In genomic region chr4:18518098-18518497, GRCh38 we compare ENCODE assay signal across 27 cellular contexts.
"Had no signal": no experiment of that assay in that cellular context is flagged by ENCODE, and none has a peak within 500 bp of the region (broad histone marks: within the 10 kb centered on the region; RNA-seq: fewer than 3 reads in every experiment).

No MANE protein-coding gene starts in this region.

- H3K27me3 ChIP-seq: breast epithelium, testis, uterus had no signal

- H3K9me3 ChIP-seq: breast epithelium, pancreas, prostate gland, testis, uterus had no signal

- H3K4me1 Mint-ChIP-seq: activated CD4-positive, alpha-beta memory T cell treated with anti-CD3 and anti-CD28 coated beads, Interleukin-2, amount 10 ng/mL, durations not matched to agents 7 days and 5 days; immature natural killer cell; naive thymus-derived CD4-positive, alpha-beta T cell had no signal

- H3K27ac ChIP-seq: breast epithelium, pancreas, prostate gland, skin epidermis, testis, uterus had no signal

- H3K9me3 Mint-ChIP-seq: activated CD4-positive, alpha-beta memory T cell treated with anti-CD3 and anti-CD28 coated beads, Interleukin-2, amount 10 ng/mL, durations not matched to agents 7 days and 5 days; activated T-cell treated with anti-CD3 and anti-CD28 coated beads, Interleukin-2, amount 50 U/mL, for 24 hours had no signal

- H3K4me1 ChIP-seq: breast epithelium, pancreas, prostate gland, testis, uterus had no signal

- DNase-seq: activated CD4-positive, alpha-beta memory T cell treated with anti-CD3 and anti-CD28 coated beads, Interleukin-2, amount 10 ng/mL, durations not matched to agents 7 days and 5 days; activated CD4-positive, alpha-beta T cell treated with anti-CD3 and anti-CD28 coated beads for 48 hours; activated CD8-positive, alpha-beta memory T cell treated with anti-CD3 and anti-CD28 coated beads, Interleukin-2, amount 50 U/mL, for 48 hours; activated gamma-delta T cell; activated naive CD4-positive, alpha-beta T cell treated with anti-CD3 and anti-CD28 coated beads, Interleukin-2, amount 50 U/mL, for 16 hours; activated T-cell treated with anti-CD3 and anti-CD28 coated beads, Interleukin-2, amount 50 U/mL, for 24 hours; central memory CD4-positive, alpha-beta T cell; dermis blood vessel endothelial cell; effector CD8-positive, alpha-beta T cell; immature natural killer cell; kidney; left colon; mammary epithelial cell; midbrain; naive thymus-derived CD4-positive, alpha-beta T cell; nucleus accumbens; pancreas; retina; stimulated activated CD4-positive, alpha-beta T cell treated with anti-CD3 and anti-CD28 coated beads, Interleukin-12 subunit alpha, Interleukin-12 subunit beta, amount 100 ng/mL, for 4 hours; stimulated activated CD4-positive, alpha-beta T cell treated with anti-CD3 and anti-CD28 coated beads, Interleukin-4, amount 100 ng/mL, for 1 hour; stimulated activated naive CD8-positive, alpha-beta T cell treated with anti-CD3 and anti-CD28 coated beads, Interleukin-15, Interleukin-2, amounts not matched to agents 100 U/mL and 50 U/mL, for 24 hours; testis; trophoblast cell; uterus had no signal

- H3K27me3 Mint-ChIP-seq: activated CD4-positive, alpha-beta memory T cell treated with anti-CD3 and anti-CD28 coated beads, Interleukin-2, amount 10 ng/mL, durations not matched to agents 7 days and 5 days had no signal

- H3K36me3 ChIP-seq: breast epithelium, pancreas, prostate gland, uterus had no signal

- H3K4me3 Mint-ChIP-seq: activated CD4-positive, alpha-beta memory T cell treated with anti-CD3 and anti-CD28 coated beads, Interleukin-2, amount 10 ng/mL, durations not matched to agents 7 days and 5 days; activated T-cell treated with anti-CD3 and anti-CD28 coated beads, Interleukin-2, amount 50 U/mL, for 24 hours; immature natural killer cell; naive thymus-derived CD4-positive, alpha-beta T cell had no signal

- H3K36me3 Mint-ChIP-seq: immature natural killer cell; naive thymus-derived CD4-positive, alpha-beta T cell had no signal

- H3K4me3 ChIP-seq: breast epithelium, pancreas, prostate gland, skin epidermis, testis, uterus had no signal

- H3K27ac Mint-ChIP-seq: activated CD4-positive, alpha-beta memory T cell treated with anti-CD3 and anti-CD28 coated beads, Interleukin-2, amount 10 ng/mL, durations not matched to agents 7 days and 5 days; activated T-cell treated with anti-CD3 and anti-CD28 coated beads, Interleukin-2, amount 50 U/mL, for 24 hours; immature natural killer cell; naive thymus-derived CD4-positive, alpha-beta T cell had no signal
